ENCODE assay signal across 17 cellular contexts in genomic region chr6:158564243-158565121, GRCh38. TPM values are rescaled to one million over a fixed set of nuclear protein-coding genes. Genes with fewer than 3 reads are reported as not detected.
A peak's percentile ranks its signal among the peaks of the same experiment; 100 is the strongest.
DNase-seq lines count a peak whose midpoint lies in the region; ATAC-seq, FAIRE-seq and TF ChIP-seq lines count a peak whose summit lies in the region.
"Had no signal": no experiment of that assay in that cellular context is flagged by ENCODE, and none has a peak within 500 bp of the region (broad histone marks: within the 10 kb centered on the region; RNA-seq: fewer than 3 reads in every experiment).

No MANE protein-coding gene starts in this region.

- no peak overlapping the region for H2BK12ac ChIP-seq in H1 (ENCODE audit: low read depth, low read length)

- no peak for TF ChIP-seq CTCF in H1 (IDR thresholded peaks at IDR 0.05; ENCODE audit: control extremely low read depth in 1 of 3, insufficient read depth in 1 of 3, low read depth in 1 of 3, low read length in 3 of 3)

- H4K5ac ChIP-seq in H1 (ENCODE audit: insufficient read length, low read depth, low read length): no peak overlapping the region

- no peak for TF ChIP-seq POLR2A in H1 (IDR thresholded peaks at IDR 0.05; ENCODE audit: control extremely low read depth in 1 of 2, low read depth in 2 of 2, low read length in 2 of 2)

- no peak for TF ChIP-seq RAD21 in H1 (IDR thresholded peaks at IDR 0.05 in 1 of 2, conservative IDR thresholded peaks at IDR 0.05 in 1 of 2; ENCODE audit: low read depth in 2 of 2, low read length in 2 of 2)

- H3K36me3 Mint-ChIP-seq in activated CD4-positive, alpha-beta memory T cell treated with anti-CD3 and anti-CD28 coated beads, Interleukin-2, amount 10 ng/mL, durations not matched to agents 7 days and 5 days (ENCODE audit: low read depth): peaks cover 63% of the 10 kb centered on the region
- peaks cover 7 to 29% of the 10 kb centered on the region in 2 donors for H3K36me3 Mint-ChIP-seq in stimulated activated naive B cell treated with anti-CD40 and anti-IgM and Interleukin-4, amounts not matched to agents 10 μg/mL and 1 μg/mL and 100 μg/mL, for 72 hours

- no peaks in the 10 kb centered on the region for H3K27me3 ChIP-seq in H1 (replicated peaks in 1 of 4; ENCODE audit: control insufficient read depth in 3 of 4, extremely low read depth in 1 of 4, insufficient read depth in 3 of 4, low read length in 3 of 4)
- H3K27me3 ChIP-seq: uterus had no signal

- no peak overlapping the region for H3K4ac ChIP-seq in H1 (replicated peaks; ENCODE audit: insufficient read length, low read depth, low read length)

- no peak overlapping the region for H3K18ac ChIP-seq in H1 (ENCODE audit: extremely low read depth, low read length)

- no peak overlapping the region for H3K4me3 ChIP-seq in H1 (ENCODE audit: extremely low read depth in 1 of 4, insufficient read depth in 2 of 4, low read depth in 3 of 4, low read length in 4 of 4)
- H3K4me3 ChIP-seq: uterus had no signal

- no peak overlapping the region for H4K91ac ChIP-seq in H1 (replicated peaks; ENCODE audit: insufficient read length, low read length)

- H3K9ac ChIP-seq in H1 (replicated peaks in 1 of 4; ENCODE audit: extremely low read depth in 1 of 4, low read depth in 3 of 4, low read length in 3 of 4): no peak overlapping the region

- peaks cover 7 to 88% of the 10 kb centered on the region in 2 experiments; a peak in 3 of 4 replicates for H3K79me2 ChIP-seq in H1 (ENCODE audit: control insufficient read depth in 1 of 2, insufficient read depth in 2 of 2, low read length in 2 of 2)

- no peaks in the 10 kb centered on the region for H3K9me3 ChIP-seq in H1 (ENCODE audit: insufficient read depth in 2 of 2, low read depth in 1 of 2, low read length in 1 of 2)
- H3K9me3 ChIP-seq: Caco-2, uterus had no signal

- DNase-seq in activated T-cell treated with anti-CD3 and anti-CD28 coated beads for 48 hours (ENCODE audit: low read depth) (peak; percentile 20), activated T-cell treated with anti-CD3 and anti-CD28 coated beads for 4 hours (no peak), H1 (ENCODE audit: low read depth in 1 of 2, low spot score in 2 of 2) (no peak), DMS53 treated with DMSO at 0.1 percent for 48 hours (lab: John Stamatoyannopoulos, UW; ENCODE audit: unreplicated experiment) (no peak), GM19240 (ENCODE audit: insufficient read length, low spot score) (no peak)
- DNase-seq in activated CD4-positive, alpha-beta memory T cell treated with anti-CD3 and anti-CD28 coated beads, Interleukin-2, amount 10 ng/mL, durations not matched to agents 7 days and 5 days: peak; percentile 71
- DNase-seq in stimulated activated naive B cell treated with anti-CD40 and anti-IgM and Interleukin-4, amounts not matched to agents 10 μg/mL and 1 μg/mL and 100 μg/mL, for 72 hours: no peak
- DNase-seq: Caco-2, GOT3, left colon, NCI-H1092 treated with DMSO at 0.1 percent for 48 hours, NCI-H2171 treated with DMSO at 0.1 percent for 48 hours, SHP77, uterus had no signal

- POLR2A ChIA-PET in activated CD4-positive, alpha-beta memory T cell treated with anti-CD3 and anti-CD28 coated beads, Interleukin-2, amount 10 ng/mL, durations not matched to agents 7 days and 5 days (lab: Charles Lee): interaction anchor here (0.6 to 2.9 kb wide), 7 partner anchors 10 to 289 kb away, joined by 3 to 19 read pairs (median 3); partner anchors contain the start of gene DYNLT1
- POLR2A ChIA-PET in H1 (lab: Charles Lee; ENCODE audit: partially characterized antibody): interaction anchor here (0.7 kb wide), 1 partner anchor 42 kb away, joined by 3 read pairs; no protein-coding TSS in a partner anchor

- no peak overlapping the region for H3K14ac ChIP-seq in H1 (ENCODE audit: insufficient read length)

- H3K4me2 ChIP-seq in H1 (ENCODE audit: insufficient read depth in 1 of 2, low read depth in 2 of 2, low read length in 2 of 2): no peak overlapping the region; a peak in 1 of 4 replicates

- H3K9me3 Mint-ChIP-seq in activated CD4-positive, alpha-beta memory T cell treated with anti-CD3 and anti-CD28 coated beads, Interleukin-2, amount 10 ng/mL, durations not matched to agents 7 days and 5 days: no peaks in the 10 kb centered on the region
- no peaks in the 10 kb centered on the region for H3K9me3 Mint-ChIP-seq in stimulated activated naive B cell treated with anti-CD40 and anti-IgM and Interleukin-4, amounts not matched to agents 10 μg/mL and 1 μg/mL and 100 μg/mL, for 72 hours
- H3K9me3 Mint-ChIP-seq: IgD-negative memory B cell had no signal

- no peak overlapping the region for H2BK15ac ChIP-seq in H1 (ENCODE audit: low read length)

- no peaks in the 10 kb centered on the region for H3K27me3 Mint-ChIP-seq in activated CD4-positive, alpha-beta memory T cell treated with anti-CD3 and anti-CD28 coated beads, Interleukin-2, amount 10 ng/mL, durations not matched to agents 7 days and 5 days
- no peaks in the 10 kb centered on the region for H3K27me3 Mint-ChIP-seq in stimulated activated naive B cell treated with anti-CD40 and anti-IgM and Interleukin-4, amounts not matched to agents 10 μg/mL and 1 μg/mL and 100 μg/mL, for 72 hours
- H3K27me3 Mint-ChIP-seq: IgD-negative memory B cell had no signal

- peak overlapping the region; percentile 58; the same call in 1 of the 2 replicates for H4K8ac ChIP-seq in H1 (ENCODE audit: extremely low read depth, insufficient read depth, low read length)

- no peak for ATAC-seq in stimulated activated naive B cell treated with anti-CD40 and anti-IgM and Interleukin-4, amounts not matched to agents 10 μg/mL and 1 μg/mL and 100 μg/mL, for 72 hours (replicated peaks)
- ATAC-seq in GM18861 (IDR thresholded peaks at IDR 0.05; ENCODE audit: unreplicated experiment): no peak
- ATAC-seq: left colon had no signal

- H2BK20ac ChIP-seq in H1 (ENCODE audit: low read length): no peak overlapping the region

- no peak for FAIRE-seq in H1 (lab: Jason Lieb, UNC)
- FAIRE-seq: TTC549 had no signal

- no peak overlapping the region for H2AFZ ChIP-seq in H1 (ENCODE audit: low read length)

- H2BK120ac ChIP-seq in H1 (replicated peaks; ENCODE audit: low read depth, low read length): no peak overlapping the region

- peak overlapping the region; percentile 62 for H3K4me3 Mint-ChIP-seq in activated CD4-positive, alpha-beta memory T cell treated with anti-CD3 and anti-CD28 coated beads, Interleukin-2, amount 10 ng/mL, durations not matched to agents 7 days and 5 days
- no peak overlapping the region for H3K4me3 Mint-ChIP-seq in stimulated activated naive B cell treated with anti-CD40 and anti-IgM and Interleukin-4, amounts not matched to agents 10 μg/mL and 1 μg/mL and 100 μg/mL, for 72 hours

- CTCF ChIA-PET in activated CD4-positive, alpha-beta memory T cell treated with anti-CD3 and anti-CD28 coated beads, Interleukin-2, amount 10 ng/mL, durations not matched to agents 7 days and 5 days (lab: Charles Lee): interaction anchor here (1.4 to 2.4 kb wide), 2 partner anchors 96 to 350 kb away, joined by 3 to 5 read pairs; no protein-coding TSS in a partner anchor
- CTCF ChIA-PET in H1 (lab: Charles Lee; ENCODE audit: partially characterized antibody): interaction anchor here (0.6 to 2.6 kb wide), 11 partner anchors 12 to 350 kb away, joined by 3 to 8 read pairs (median 4); partner anchors contain the start of gene SYTL3

- no peak overlapping the region for H2AK5ac ChIP-seq in H1 (ENCODE audit: low read depth, low read length)

- H3K27ac ChIP-seq in H1 (ENCODE audit: low read depth, low read length): no peak overlapping the region
- H3K27ac ChIP-seq: uterus had no signal

- H3K4me1 ChIP-seq in H1 (replicated peaks in 1 of 4; ENCODE audit: control insufficient read depth in 3 of 4, insufficient read depth in 4 of 4, low read length in 3 of 4): peaks cover 5 to 13% (median 12%) of the 10 kb centered on the region in 4 experiments
- H3K4me1 ChIP-seq: Caco-2 had no signal

- H2BK5ac ChIP-seq in H1 (ENCODE audit: low read depth, low read length): peak overlapping the region; percentile 56; the same call in 1 of the 2 replicates

- no peaks in the 10 kb centered on the region for H3K36me3 ChIP-seq in H1 (ENCODE audit: control insufficient read depth in 2 of 4, insufficient read depth in 4 of 4, low read length in 3 of 4)
- H3K36me3 ChIP-seq: uterus had no signal

- WGBS in H1 (ENCODE audit: extremely low coverage in 1 of 2, insufficient coverage in 1 of 2, insufficient read length in 1 of 2, insufficient replicate concordance in 2 of 2, low coverage in 1 of 2, low lambda C conversion rate in 2 of 2, missing lambda C conversion rate in 1 of 2), 2 experiments: 97% methylated on average over 16 of the region's 16 CpGs; no CpG with 5 or more reads in 1 of the 2 experiments

- peaks cover 45% of the 10 kb centered on the region for H3K79me1 ChIP-seq in H1 (ENCODE audit: low read depth, low read length)

- no peak overlapping the region for H3K56ac ChIP-seq in H1 (replicated peaks; ENCODE audit: insufficient read length, low read depth, low read length)

- peak overlapping the region; percentile 92 for H3K27ac Mint-ChIP-seq in activated CD4-positive, alpha-beta memory T cell treated with anti-CD3 and anti-CD28 coated beads, Interleukin-2, amount 10 ng/mL, durations not matched to agents 7 days and 5 days
- H3K27ac Mint-ChIP-seq in stimulated activated naive B cell treated with anti-CD40 and anti-IgM and Interleukin-4, amounts not matched to agents 10 μg/mL and 1 μg/mL and 100 μg/mL, for 72 hours: peak overlapping the region; percentile 65

- H3K4me1 Mint-ChIP-seq in activated CD4-positive, alpha-beta memory T cell treated with anti-CD3 and anti-CD28 coated beads, Interleukin-2, amount 10 ng/mL, durations not matched to agents 7 days and 5 days: peaks cover 84% of the 10 kb centered on the region
- peaks cover 44 to 63% of the 10 kb centered on the region in 2 donors for H3K4me1 Mint-ChIP-seq in stimulated activated naive B cell treated with anti-CD40 and anti-IgM and Interleukin-4, amounts not matched to agents 10 μg/mL and 1 μg/mL and 100 μg/mL, for 72 hours

- H3K23ac ChIP-seq in H1 (ENCODE audit: insufficient read length): no peak overlapping the region

- peaks cover 39 to 48% of the 10 kb centered on the region in 2 experiments for H4K20me1 ChIP-seq in H1 (replicated peaks in 1 of 2; ENCODE audit: control insufficient read depth in 1 of 2, insufficient read depth in 2 of 2, low read length in 2 of 2)

- peaks cover 3% of the 10 kb centered on the region; the same call in 1 of the 2 replicates for H3K23me2 ChIP-seq in H1 (ENCODE audit: low read depth, low read length)

- TF ChIP-seq EP300 in H1 (IDR thresholded peaks at IDR 0.05; ENCODE audit: borderline replicate concordance in 1 of 2, low read depth in 2 of 2, low read length in 2 of 2): no peak

RNA-seq across cellular contexts. Expression of gene TMEM181, which starts 4.6 kb away (rescaled TPM):
- 10 to 100 TPM; 20.2 to 20.5 TPM for total RNA-seq in activated CD4-positive, alpha-beta memory T cell treated with anti-CD3 and anti-CD28 coated beads, Interleukin-2, amount 10 ng/mL, durations not matched to agents 7 days and 5 days
- 18.2 and 19.0 TPM in 2 replicates for total RNA-seq in H1 (2021; fragmentation: NEBNext Ultra II Directional; extraction: Animal tissue kit (Norgen Biotek cat#: 25700))
- 7.3 and 8.6 TPM in 2 replicates for polyA plus RNA-seq in H1 (2011; rRNA removed)
- 11.3 TPM for polyA plus RNA-seq in H1 (2011; cell fraction: cytosol; rRNA removed)
- 10.5 TPM for polyA plus RNA-seq in H1 (2011; cell fraction: nucleus; rRNA removed)
- 9.2 to 13.3 TPM (median 11.6 TPM) in 4 replicates for polyA plus RNA-seq in H1 (2012, experiment 1 of 2)
- polyA plus RNA-seq in H1 (2012, experiment 2 of 2): 1.0 TPM
- polyA plus RNA-seq in H1 (2013, experiment 1 of 2): 13.3 TPM
- polyA plus RNA-seq in H1 (2013, experiment 2 of 2): 13.7 TPM
- polyA minus RNA-seq in H1 (2011; rRNA and poly(A)+ RNA removed): 15.0 and 16.7 TPM in 2 replicates
- polyA minus RNA-seq in H1 (2011; cell fraction: cytosol; rRNA and poly(A)+ RNA removed): 9.5 TPM
- polyA minus RNA-seq in H1 (2011; cell fraction: nucleus; rRNA and poly(A)+ RNA removed): 15.6 TPM

Comparison
In these comparisons a context has a peak if more than half of its experiments do, and no peak if none do; other contexts are left out.
1. DNase-seq: peak in activated T-cell treated with anti-CD3 and anti-CD28 coated beads for 48 hours (single experiment) and activated CD4-positive, alpha-beta memory T cell treated with anti-CD3 and anti-CD28 coated beads, Interleukin-2, amount 10 ng/mL, durations not matched to agents 7 days and 5 days (single experiment); none in activated T-cell treated with anti-CD3 and anti-CD28 coated beads for 4 hours (single experiment), H1 (0 of 2), stimulated activated naive B cell treated with anti-CD40 and anti-IgM and Interleukin-4, amounts not matched to agents 10 μg/mL and 1 μg/mL and 100 μg/mL, for 72 hours (single experiment), DMS53 treated with DMSO at 0.1 percent for 48 hours (single experiment) and GM19240 (single experiment).